Comparison of ENCODE assay signal across 13 cellular contexts in genomic region chr17:48439473-48439872, GRCh38. TPM values are rescaled to one million over a fixed set of nuclear protein-coding genes. Genes with fewer than 3 reads are reported as not detected.
A peak's percentile ranks its signal among the peaks of the same experiment; 100 is the strongest.
DNase-seq lines count a peak whose midpoint lies in the region; ATAC-seq lines count a peak whose summit lies in the region.
"Had no signal": no experiment of that assay in that cellular context is flagged by ENCODE, and none has a peak within 500 bp of the region (broad histone marks: within the 10 kb centered on the region; RNA-seq: fewer than 3 reads in every experiment).

No MANE protein-coding gene starts in this region.

- peaks cover 75% of the 10 kb centered on the region for H3K4me1 Mint-ChIP-seq in activated CD8-positive, alpha-beta memory T cell treated with anti-CD3 and anti-CD28 coated beads, Interleukin-2, amount 10 ng/mL, durations not matched to agents 7 days and 5 days
- H3K4me1 Mint-ChIP-seq in IgD-negative memory B cell: peaks cover 30 to 50% (median 50%) of the 10 kb centered on the region in 3 donors
- peaks cover 90% of the 10 kb centered on the region for H3K4me1 Mint-ChIP-seq in activated naive CD4-positive, alpha-beta T cell treated with anti-CD3 and anti-CD28 coated beads, Interleukin-2, amount 10 ng/mL, durations not matched to agents 7 days and 5 days
- H3K4me1 Mint-ChIP-seq in stimulated activated effector memory CD8-positive, alpha-beta T cell treated with anti-CD3 and anti-CD28 coated beads, Interleukin-12 subunit alpha, Interleukin-12 subunit beta, amount 100 ng/mL, for 72 hours: peaks cover 78% of the 10 kb centered on the region

- no peaks in the 10 kb centered on the region for H3K27me3 Mint-ChIP-seq in activated CD8-positive, alpha-beta memory T cell treated with anti-CD3 and anti-CD28 coated beads, Interleukin-2, amount 10 ng/mL, durations not matched to agents 7 days and 5 days
- H3K27me3 Mint-ChIP-seq in IgD-negative memory B cell: peaks cover 36% of the 10 kb centered on the region
- H3K27me3 Mint-ChIP-seq in activated naive CD4-positive, alpha-beta T cell treated with anti-CD3 and anti-CD28 coated beads, Interleukin-2, amount 10 ng/mL, durations not matched to agents 7 days and 5 days: no peaks in the 10 kb centered on the region

- peaks cover 2% of the 10 kb centered on the region for H3K9me3 Mint-ChIP-seq in activated CD8-positive, alpha-beta memory T cell treated with anti-CD3 and anti-CD28 coated beads, Interleukin-2, amount 10 ng/mL, durations not matched to agents 7 days and 5 days (ENCODE audit: low read depth)
- H3K9me3 Mint-ChIP-seq in IgD-negative memory B cell: peaks cover 0 to 14% (median 6%) of the 10 kb centered on the region in 3 donors
- H3K9me3 Mint-ChIP-seq in activated naive CD4-positive, alpha-beta T cell treated with anti-CD3 and anti-CD28 coated beads, Interleukin-2, amount 10 ng/mL, durations not matched to agents 7 days and 5 days: peaks cover 10% of the 10 kb centered on the region
- H3K9me3 Mint-ChIP-seq in stimulated activated effector memory CD8-positive, alpha-beta T cell treated with anti-CD3 and anti-CD28 coated beads, Interleukin-12 subunit alpha, Interleukin-12 subunit beta, amount 100 ng/mL, for 72 hours: peaks cover 11% of the 10 kb centered on the region

- peak overlapping the region; percentile 98 for H3K27ac Mint-ChIP-seq in activated CD8-positive, alpha-beta memory T cell treated with anti-CD3 and anti-CD28 coated beads, Interleukin-2, amount 10 ng/mL, durations not matched to agents 7 days and 5 days
- H3K27ac Mint-ChIP-seq in IgD-negative memory B cell: peak overlapping the region in 1 of 3 donors; percentile 7
- H3K27ac Mint-ChIP-seq in activated naive CD4-positive, alpha-beta T cell treated with anti-CD3 and anti-CD28 coated beads, Interleukin-2, amount 10 ng/mL, durations not matched to agents 7 days and 5 days: peak overlapping the region; percentile 96
- peak overlapping the region; percentile 83 for H3K27ac Mint-ChIP-seq in stimulated activated effector memory CD8-positive, alpha-beta T cell treated with anti-CD3 and anti-CD28 coated beads, Interleukin-12 subunit alpha, Interleukin-12 subunit beta, amount 100 ng/mL, for 72 hours

- DNase-seq in activated CD8-positive, alpha-beta memory T cell treated with anti-CD3 and anti-CD28 coated beads, Interleukin-2, amount 10 ng/mL, durations not matched to agents 7 days and 5 days: peak; percentile 64
- no peak for DNase-seq in activated CD8-positive, alpha-beta memory T cell treated with anti-CD3 and anti-CD28 coated beads for 24 hours
- no peak for DNase-seq in activated naive CD4-positive, alpha-beta T cell treated with anti-CD3 and anti-CD28 coated beads, Interleukin-2, amount 10 ng/mL, durations not matched to agents 7 days and 5 days
- DNase-seq in stimulated activated effector memory CD8-positive, alpha-beta T cell treated with anti-CD3 and anti-CD28 coated beads, Interleukin-12 subunit alpha, Interleukin-12 subunit beta, amount 100 ng/mL, for 72 hours (ENCODE audit: low spot score in 2 of 2): no peak
- DNase-seq in left lobe of liver (ENCODE audit: low spot score) (no peak), KBM-7 (no peak)
- DNase-seq: amygdala, foreskin fibroblast, NCI-H1092 treated with DMSO at 0.1 percent for 48 hours, upper lobe of right lung had no signal

- peak overlapping the region; percentile 6 for H3K4me3 Mint-ChIP-seq in activated CD8-positive, alpha-beta memory T cell treated with anti-CD3 and anti-CD28 coated beads, Interleukin-2, amount 10 ng/mL, durations not matched to agents 7 days and 5 days
- H3K4me3 Mint-ChIP-seq in IgD-negative memory B cell: peak overlapping the region in 3 of 4 donors; percentile 10 to 68 (median 48)
- H3K4me3 Mint-ChIP-seq in activated naive CD4-positive, alpha-beta T cell treated with anti-CD3 and anti-CD28 coated beads, Interleukin-2, amount 10 ng/mL, durations not matched to agents 7 days and 5 days: peak overlapping the region; percentile 53
- peak overlapping the region; percentile 59 for H3K4me3 Mint-ChIP-seq in stimulated activated effector memory CD8-positive, alpha-beta T cell treated with anti-CD3 and anti-CD28 coated beads, Interleukin-12 subunit alpha, Interleukin-12 subunit beta, amount 100 ng/mL, for 72 hours

- in situ Hi-C loops in KBM-7 (cut with MboI; ENCODE audit: low pct_unique_long_range_greater_than_20kb, low sequenced_read_pairs): no loop called here

- CTCF ChIA-PET in activated CD8-positive, alpha-beta memory T cell treated with anti-CD3 and anti-CD28 coated beads, Interleukin-2, amount 10 ng/mL, durations not matched to agents 7 days and 5 days (lab: Charles Lee): interaction anchor here (0.6 to 11.2 kb wide), 11 partner anchors 9 to 87 kb away, joined by 3 to 145 read pairs (median 4); no protein-coding TSS in a partner anchor
- CTCF ChIA-PET in activated naive CD4-positive, alpha-beta T cell treated with anti-CD3 and anti-CD28 coated beads, Interleukin-2, amount 10 ng/mL, durations not matched to agents 7 days and 5 days (lab: Charles Lee): interaction anchor here (0.7 to 3.4 kb wide), 5 partner anchors 11 to 44 kb away, joined by 3 to 24 read pairs (median 8); no protein-coding TSS in a partner anchor

- H3K36me3 Mint-ChIP-seq in activated CD8-positive, alpha-beta memory T cell treated with anti-CD3 and anti-CD28 coated beads, Interleukin-2, amount 10 ng/mL, durations not matched to agents 7 days and 5 days: peaks cover 17% of the 10 kb centered on the region
- no peaks in the 10 kb centered on the region for H3K36me3 Mint-ChIP-seq in IgD-negative memory B cell
- peaks cover 15% of the 10 kb centered on the region for H3K36me3 Mint-ChIP-seq in activated naive CD4-positive, alpha-beta T cell treated with anti-CD3 and anti-CD28 coated beads, Interleukin-2, amount 10 ng/mL, durations not matched to agents 7 days and 5 days
- H3K36me3 Mint-ChIP-seq in stimulated activated effector memory CD8-positive, alpha-beta T cell treated with anti-CD3 and anti-CD28 coated beads, Interleukin-12 subunit alpha, Interleukin-12 subunit beta, amount 100 ng/mL, for 72 hours: no peaks in the 10 kb centered on the region

- ATAC-seq in activated CD8-positive, alpha-beta memory T cell treated with anti-CD3 and anti-CD28 coated beads, Interleukin-2, amount 10 ng/mL, durations not matched to agents 7 days and 5 days: no peak
- ATAC-seq in stimulated activated effector memory CD8-positive, alpha-beta T cell treated with anti-CD3 and anti-CD28 coated beads, Interleukin-12 subunit alpha, Interleukin-12 subunit beta, amount 100 ng/mL, for 72 hours: peak; percentile 73
- no peak for ATAC-seq in left lobe of liver
- no peak for ATAC-seq in GM18861 (IDR thresholded peaks at IDR 0.05; ENCODE audit: unreplicated experiment)

RNA-seq across cellular contexts. Expression of gene SKAP1, which starts 9.5 kb away (rescaled TPM):
- 10 to 100 TPM; 75.5 to 91.4 TPM for total RNA-seq in activated CD8-positive, alpha-beta memory T cell treated with anti-CD3 and anti-CD28 coated beads, Interleukin-2, amount 10 ng/mL, durations not matched to agents 7 days and 5 days
- polyA plus RNA-seq in IgD-negative memory B cell: 11.5 TPM
- 20.9 TPM for total RNA-seq in left lobe of liver
- total RNA-seq: A673 had no signal

Comparison
In these comparisons a context has a peak if more than half of its experiments do, and no peak if none do; other contexts are left out.
1. H3K4me3 Mint-ChIP-seq: peak in every context shown above with its lines; median percentile 59 in stimulated activated effector memory CD8-positive, alpha-beta T cell treated with anti-CD3 and anti-CD28 coated beads, Interleukin-12 subunit alpha, Interleukin-12 subunit beta, amount 100 ng/mL, for 72 hours; 53 in activated naive CD4-positive, alpha-beta T cell treated with anti-CD3 and anti-CD28 coated beads, Interleukin-2, amount 10 ng/mL, durations not matched to agents 7 days and 5 days; 48 in IgD-negative memory B cell; 6 in activated CD8-positive, alpha-beta memory T cell treated with anti-CD3 and anti-CD28 coated beads, Interleukin-2, amount 10 ng/mL, durations not matched to agents 7 days and 5 days.